ENCODE assay signal across 1 cellular context in genomic region chr19:52527134-52527953, GRCh38.
A peak's percentile ranks its signal among the peaks of the same experiment; 100 is the strongest.
TF ChIP-seq lines count a peak whose summit lies in the region.

TSS of gene ZNF808 (plus strand) at chr19:52527668. CDS start at chr19:52543285, 15,617 bp downstream.

TF ChIP-seq in HepG2, 621 proteins besides CTCF, POLR2A, EP300 and RAD21 (continued from another document and continues in another):
- TF ChIP-seq ZBTB40 (IDR thresholded peaks at IDR 0.05) (no peak), ZBTB40 (CRISPR knock-in tag; IDR thresholded peaks at IDR 0.05) (no peak; the same call in 1 of the 2 replicates), CREB1 (IDR thresholded peaks at IDR 0.05) (no peak), CREB1 (CRISPR knock-in tag; IDR thresholded peaks at IDR 0.05) (peak; percentile 40; the same call in 1 of the 2 replicates), RARA (CRISPR knock-in tag; IDR thresholded peaks at IDR 0.05) (no peak), ZNF446 (CRISPR knock-in tag; IDR thresholded peaks at IDR 0.05) (no peak), ZSCAN20 (CRISPR knock-in tag; IDR thresholded peaks at IDR 0.05; ENCODE audit: borderline replicate concordance) (no peak), TCF7L2 (IDR thresholded peaks at IDR 0.05; ENCODE audit: low read depth, low read length) (no peak), ZNF225 (CRISPR knock-in tag; IDR thresholded peaks at IDR 0.05) (no peak), BRCA1 (CRISPR knock-in tag; IDR thresholded peaks at IDR 0.05) (no peak), ZNF17 (CRISPR knock-in tag; IDR thresholded peaks at IDR 0.05) (no peak), PHF20 (CRISPR knock-in tag; IDR thresholded peaks at IDR 0.05) (peak; percentile 63; the same call in 1 of the 2 replicates), SP2 (CRISPR knock-in tag; IDR thresholded peaks at IDR 0.05) (0 out of 2 replicates have a peak, but pooled peaks have one; percentile 21), GATAD1 (CRISPR knock-in tag; IDR thresholded peaks at IDR 0.05) (peak; percentile 65; the same call in 1 of the 2 replicates), ONECUT2 (CRISPR knock-in tag; IDR thresholded peaks at IDR 0.05) (no peak), ZSCAN29 (CRISPR knock-in tag; conservative IDR thresholded peaks at IDR 0.05) (no peak), SSRP1 (CRISPR knock-in tag; IDR thresholded peaks at IDR 0.05) (no peak), ZNF761 (CRISPR knock-in tag; conservative IDR thresholded peaks at IDR 0.05) (no peak), ZNF550 (CRISPR knock-in tag; IDR thresholded peaks at IDR 0.05; ENCODE audit: borderline replicate concordance) (no peak), SRF (IDR thresholded peaks at IDR 0.05; ENCODE audit: low read depth, low read length) (no peak), ZBTB7B (CRISPR knock-in tag; IDR thresholded peaks at IDR 0.05) (no peak), POGK (CRISPR knock-in tag; conservative IDR thresholded peaks at IDR 0.05) (0 out of 2 replicates have a peak, but pooled peaks have one; percentile 38), FOXA3 (CRISPR knock-in tag; IDR thresholded peaks at IDR 0.05) (no peak), ZBTB20 (CRISPR knock-in tag; IDR thresholded peaks at IDR 0.05; ENCODE audit: borderline replicate concordance, low read depth) (no peak)
- TF ChIP-seq, protein P1, sequence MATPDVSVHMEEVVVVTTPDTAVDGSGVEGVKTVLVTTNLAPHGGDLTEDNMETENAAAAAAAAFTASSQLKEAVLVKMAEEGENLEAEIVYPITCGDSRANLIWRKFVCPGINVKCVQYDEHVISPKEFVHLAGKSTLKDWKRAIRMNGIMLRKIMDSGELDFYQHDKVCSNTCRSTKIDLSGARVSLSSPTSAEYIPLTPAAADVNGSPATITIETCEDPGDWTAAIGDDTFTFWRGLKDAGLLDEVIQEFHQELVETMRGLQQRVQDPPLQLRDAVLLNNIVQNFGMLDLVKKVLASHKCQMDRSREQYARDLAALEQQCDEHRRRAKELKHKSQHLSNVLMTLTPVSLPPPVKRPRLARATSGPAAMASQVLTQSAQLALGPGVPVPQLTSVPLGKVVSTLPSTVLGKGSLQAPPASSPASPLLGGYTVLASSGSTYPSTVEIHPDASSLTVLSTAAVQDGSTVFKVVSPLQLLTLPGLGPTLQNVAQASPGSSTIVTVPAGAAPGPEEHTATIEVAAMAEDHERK (CRISPR knock-in tag; IDR thresholded peaks at IDR 0.05; ENCODE audit: low read depth) = no peak
- TF ChIP-seq, protein P2, sequence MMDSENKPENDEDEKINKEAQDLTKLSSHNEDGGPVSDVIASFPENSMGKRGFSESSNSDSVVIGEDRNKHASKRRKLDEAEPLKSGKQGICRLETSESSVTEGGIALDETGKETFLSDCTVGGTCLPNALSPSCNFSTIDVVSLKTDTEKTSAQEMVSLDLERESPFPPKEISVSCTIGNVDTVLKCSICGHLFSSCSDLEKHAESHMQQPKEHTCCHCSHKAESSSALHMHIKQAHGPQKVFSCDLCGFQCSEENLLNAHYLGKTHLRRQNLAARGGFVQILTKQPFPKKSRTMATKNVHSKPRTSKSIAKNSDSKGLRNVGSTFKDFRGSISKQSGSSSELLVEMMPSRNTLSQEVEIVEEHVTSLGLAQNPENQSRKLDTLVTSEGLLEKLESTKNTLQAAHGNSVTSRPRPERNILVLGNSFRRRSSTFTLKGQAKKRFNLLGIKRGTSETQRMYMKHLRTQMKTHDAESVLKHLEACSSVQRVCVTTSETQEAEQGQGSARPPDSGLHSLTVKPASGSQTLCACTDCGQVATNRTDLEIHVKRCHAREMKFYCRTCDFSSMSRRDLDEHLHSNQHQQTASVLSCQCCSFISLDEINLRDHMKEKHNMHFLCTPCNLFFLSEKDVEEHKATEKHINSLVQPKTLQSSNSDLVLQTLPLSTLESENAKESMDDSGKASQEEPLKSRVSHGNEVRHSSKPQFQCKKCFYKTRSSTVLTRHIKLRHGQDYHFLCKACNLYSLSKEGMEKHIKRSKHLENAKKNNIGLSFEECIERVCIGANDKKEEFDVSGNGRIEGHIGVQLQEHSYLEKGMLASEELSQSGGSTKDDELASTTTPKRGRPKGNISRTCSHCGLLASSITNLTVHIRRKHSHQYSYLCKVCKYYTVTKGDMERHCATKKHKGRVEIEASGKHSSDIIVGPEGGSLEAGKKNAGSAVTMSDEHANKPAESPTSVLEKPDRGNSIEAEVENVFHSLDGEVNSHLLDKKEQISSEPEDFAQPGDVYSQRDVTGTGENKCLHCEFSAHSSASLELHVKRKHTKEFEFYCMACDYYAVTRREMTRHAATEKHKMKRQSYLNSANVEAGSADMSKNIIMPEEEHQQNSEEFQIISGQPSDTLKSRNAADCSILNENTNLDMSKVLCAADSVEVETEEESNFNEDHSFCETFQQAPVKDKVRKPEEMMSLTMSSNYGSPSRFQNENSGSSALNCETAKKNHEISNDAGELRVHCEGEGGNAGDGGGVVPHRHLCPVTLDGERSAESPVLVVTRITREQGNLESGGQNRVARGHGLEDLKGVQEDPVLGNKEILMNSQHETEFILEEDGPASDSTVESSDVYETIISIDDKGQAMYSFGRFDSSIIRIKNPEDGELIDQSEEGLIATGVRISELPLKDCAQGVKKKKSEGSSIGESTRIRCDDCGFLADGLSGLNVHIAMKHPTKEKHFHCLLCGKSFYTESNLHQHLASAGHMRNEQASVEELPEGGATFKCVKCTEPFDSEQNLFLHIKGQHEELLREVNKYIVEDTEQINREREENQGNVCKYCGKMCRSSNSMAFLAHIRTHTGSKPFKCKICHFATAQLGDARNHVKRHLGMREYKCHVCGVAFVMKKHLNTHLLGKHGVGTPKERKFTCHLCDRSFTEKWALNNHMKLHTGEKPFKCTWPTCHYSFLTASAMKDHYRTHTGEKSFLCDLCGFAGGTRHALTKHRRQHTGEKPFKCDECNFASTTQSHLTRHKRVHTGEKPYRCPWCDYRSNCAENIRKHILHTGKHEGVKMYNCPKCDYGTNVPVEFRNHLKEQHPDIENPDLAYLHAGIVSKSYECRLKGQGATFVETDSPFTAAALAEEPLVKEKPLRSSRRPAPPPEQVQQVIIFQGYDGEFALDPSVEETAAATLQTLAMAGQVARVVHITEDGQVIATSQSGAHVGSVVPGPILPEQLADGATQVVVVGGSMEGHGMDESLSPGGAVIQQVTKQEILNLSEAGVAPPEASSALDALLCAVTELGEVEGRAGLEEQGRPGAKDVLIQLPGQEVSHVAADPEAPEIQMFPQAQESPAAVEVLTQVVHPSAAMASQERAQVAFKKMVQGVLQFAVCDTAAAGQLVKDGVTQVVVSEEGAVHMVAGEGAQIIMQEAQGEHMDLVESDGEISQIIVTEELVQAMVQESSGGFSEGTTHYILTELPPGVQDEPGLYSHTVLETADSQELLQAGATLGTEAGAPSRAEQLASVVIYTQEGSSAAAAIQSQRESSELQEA (CRISPR knock-in tag; IDR thresholded peaks at IDR 0.05; ENCODE audit: not compliant biosample characterization) = no peak
- TF ChIP-seq, protein P3, sequence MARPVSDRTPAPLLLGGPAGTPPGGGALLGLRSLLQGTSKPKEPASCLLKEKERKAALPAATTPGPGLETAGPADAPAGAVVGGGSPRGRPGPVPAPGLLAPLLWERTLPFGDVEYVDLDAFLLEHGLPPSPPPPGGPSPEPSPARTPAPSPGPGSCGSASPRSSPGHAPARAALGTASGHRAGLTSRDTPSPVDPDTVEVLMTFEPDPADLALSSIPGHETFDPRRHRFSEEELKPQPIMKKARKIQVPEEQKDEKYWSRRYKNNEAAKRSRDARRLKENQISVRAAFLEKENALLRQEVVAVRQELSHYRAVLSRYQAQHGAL (CRISPR knock-in tag; IDR thresholded peaks at IDR 0.05; ENCODE audit: not compliant biosample characterization) = no peak
- TF ChIP-seq, protein P4, sequence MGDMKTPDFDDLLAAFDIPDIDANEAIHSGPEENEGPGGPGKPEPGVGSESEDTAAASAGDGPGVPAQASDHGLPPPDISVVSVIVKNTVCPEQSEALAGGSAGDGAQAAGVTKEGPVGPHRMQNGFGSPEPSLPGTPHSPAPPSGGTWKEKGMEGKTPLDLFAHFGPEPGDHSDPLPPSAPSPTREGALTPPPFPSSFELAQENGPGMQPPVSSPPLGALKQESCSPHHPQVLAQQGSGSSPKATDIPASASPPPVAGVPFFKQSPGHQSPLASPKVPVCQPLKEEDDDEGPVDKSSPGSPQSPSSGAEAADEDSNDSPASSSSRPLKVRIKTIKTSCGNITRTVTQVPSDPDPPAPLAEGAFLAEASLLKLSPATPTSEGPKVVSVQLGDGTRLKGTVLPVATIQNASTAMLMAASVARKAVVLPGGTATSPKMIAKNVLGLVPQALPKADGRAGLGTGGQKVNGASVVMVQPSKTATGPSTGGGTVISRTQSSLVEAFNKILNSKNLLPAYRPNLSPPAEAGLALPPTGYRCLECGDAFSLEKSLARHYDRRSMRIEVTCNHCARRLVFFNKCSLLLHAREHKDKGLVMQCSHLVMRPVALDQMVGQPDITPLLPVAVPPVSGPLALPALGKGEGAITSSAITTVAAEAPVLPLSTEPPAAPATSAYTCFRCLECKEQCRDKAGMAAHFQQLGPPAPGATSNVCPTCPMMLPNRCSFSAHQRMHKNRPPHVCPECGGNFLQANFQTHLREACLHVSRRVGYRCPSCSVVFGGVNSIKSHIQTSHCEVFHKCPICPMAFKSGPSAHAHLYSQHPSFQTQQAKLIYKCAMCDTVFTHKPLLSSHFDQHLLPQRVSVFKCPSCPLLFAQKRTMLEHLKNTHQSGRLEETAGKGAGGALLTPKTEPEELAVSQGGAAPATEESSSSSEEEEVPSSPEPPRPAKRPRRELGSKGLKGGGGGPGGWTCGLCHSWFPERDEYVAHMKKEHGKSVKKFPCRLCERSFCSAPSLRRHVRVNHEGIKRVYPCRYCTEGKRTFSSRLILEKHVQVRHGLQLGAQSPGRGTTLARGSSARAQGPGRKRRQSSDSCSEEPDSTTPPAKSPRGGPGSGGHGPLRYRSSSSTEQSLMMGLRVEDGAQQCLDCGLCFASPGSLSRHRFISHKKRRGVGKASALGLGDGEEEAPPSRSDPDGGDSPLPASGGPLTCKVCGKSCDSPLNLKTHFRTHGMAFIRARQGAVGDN (CRISPR knock-in tag; IDR thresholded peaks at IDR 0.05) = peak; percentile 58
